11 cellular contexts compared by ENCODE assay signal in genomic region chr1:33050221-33051076, GRCh38. TPM values are rescaled to one million over a fixed set of nuclear protein-coding genes. Genes with fewer than 3 reads are reported as not detected.
DNase-seq lines count a peak whose midpoint lies in the region; ATAC-seq and TF ChIP-seq lines count a peak whose summit lies in the region.
"Had no signal": no experiment of that assay in that cellular context is flagged by ENCODE, and none has a peak within 500 bp of the region (broad histone marks: within the 10 kb centered on the region; RNA-seq: fewer than 3 reads in every experiment).

No MANE protein-coding gene starts in this region.

- no peak overlapping the region for H2AFZ ChIP-seq in trophoblast cell (ENCODE audit: insufficient read depth, low read length, poor library complexity)

- in situ Hi-C loops in G401 (cut with HindIII; ENCODE audit: low sequenced_read_pairs), result no loop called here

- TF ChIP-seq CTCF in CD4-positive, alpha-beta T cell (IDR thresholded peaks at IDR 0.05), result no peak

- H3K18ac ChIP-seq in trophoblast cell (ENCODE audit: low read length), result no peak overlapping the region

- CTCF ChIA-PET in CD4-positive, alpha-beta T cell (lab: Charles Lee), result no interaction called here

- intact Hi-C loops in CD4-positive, alpha-beta T cell (cut with DNase I, micrococcal nuclease), result no loop called here

- H3K4me3 ChIP-seq in trophoblast cell (ENCODE audit: low read depth, low read length), result no peak overlapping the region
- H3K4me3 ChIP-seq: left ventricle myocardium inferior had no signal

- no peak overlapping the region for H3K23ac ChIP-seq in trophoblast cell (ENCODE audit: low read length)

- H3K4me2 ChIP-seq in trophoblast cell (ENCODE audit: low read length), result no peak overlapping the region

- H4K12ac ChIP-seq in trophoblast cell (ENCODE audit: low read depth, low read length), result no peak overlapping the region

- no peaks in the 10 kb centered on the region for H3K36me3 Mint-ChIP-seq in CD4-positive, alpha-beta T cell (ENCODE audit: low read depth)
- H3K36me3 Mint-ChIP-seq: activated naive CD8-positive, alpha-beta T cell treated with anti-CD3 and anti-CD28 coated beads, Interleukin-2, amount 10 ng/mL, durations not matched to agents 7 days and 5 days had no signal

- DNase-seq in ELR (ENCODE audit: low read depth) (peak; percentile 97), NCI-H69 (lab: John Stamatoyannopoulos, UW) (peak; percentile 7), trophoblast cell (peak; percentile 27 to 43), G401 (ENCODE audit: low spot score) (no peak), SHP77 (lab: John Stamatoyannopoulos, UW) (no peak)
- no peak for DNase-seq in CD4-positive, alpha-beta T cell
- DNase-seq: activated naive CD8-positive, alpha-beta T cell treated with anti-CD3 and anti-CD28 coated beads, Interleukin-2, amount 10 ng/mL, durations not matched to agents 7 days and 5 days; left ventricle myocardium inferior; stimulated activated CD4-positive, alpha-beta T cell treated with anti-CD3 and anti-CD28 coated beads, Interleukin-4, amount 100 ng/mL, for 1 hour had no signal

- no peak overlapping the region for H2BK12ac ChIP-seq in trophoblast cell (ENCODE audit: low read length)

- H3K9me3 Mint-ChIP-seq in CD4-positive, alpha-beta T cell, result no peaks in the 10 kb centered on the region

- no peaks in the 10 kb centered on the region for H3K4me1 Mint-ChIP-seq in CD4-positive, alpha-beta T cell (ENCODE audit: low read depth)

- H3K36me3 ChIP-seq in trophoblast cell (ENCODE audit: control insufficient read depth in 1 of 2, insufficient read depth in 2 of 2, low read length in 2 of 2), result no peaks in the 10 kb centered on the region
- H3K36me3 ChIP-seq: left ventricle myocardium inferior had no signal

- no peaks in the 10 kb centered on the region for H3K79me2 ChIP-seq in trophoblast cell (ENCODE audit: control insufficient read depth, insufficient read depth, low read length, poor library complexity)

- no peak overlapping the region for H2BK120ac ChIP-seq in trophoblast cell (ENCODE audit: insufficient read depth, low read length, poor library complexity)

- no peaks in the 10 kb centered on the region for H3K27me3 ChIP-seq in trophoblast cell (ENCODE audit: insufficient read depth, low read length)
- no peaks in the 10 kb centered on the region for H3K27me3 ChIP-seq in CD4-positive, alpha-beta T cell (ENCODE audit: control insufficient read depth, insufficient read depth, low read length)

- no CpG with 5 or more reads among the region's 17 CpGs for WGBS in trophoblast cell (ENCODE audit: extremely low coverage, insufficient coverage, insufficient read length)

- H2BK5ac ChIP-seq in trophoblast cell (ENCODE audit: low read depth, low read length, poor library complexity), result no peak overlapping the region

- ATAC-seq in CD4-positive, alpha-beta T cell (ENCODE audit: poor library complexity), result no peak
- no peak for ATAC-seq in GM21526 (IDR thresholded peaks at IDR 0.05; ENCODE audit: low FRiP score, unreplicated experiment)

- H3K4ac ChIP-seq in trophoblast cell (ENCODE audit: low read depth, low read length), result no peak overlapping the region

- H3K14ac ChIP-seq in trophoblast cell (ENCODE audit: low read length), result no peak overlapping the region

- H3K4me3 Mint-ChIP-seq in CD4-positive, alpha-beta T cell, result no peak overlapping the region
- H3K4me3 Mint-ChIP-seq: activated naive CD8-positive, alpha-beta T cell treated with anti-CD3 and anti-CD28 coated beads, Interleukin-2, amount 10 ng/mL, durations not matched to agents 7 days and 5 days had no signal

- no peaks in the 10 kb centered on the region for H3K9me3 ChIP-seq in trophoblast cell (ENCODE audit: insufficient read depth, low read depth, low read length)
- no peaks in the 10 kb centered on the region for H3K9me3 ChIP-seq in CD4-positive, alpha-beta T cell (ENCODE audit: control insufficient read depth, low read length)
- H3K9me3 ChIP-seq: left ventricle myocardium inferior had no signal

- peaks cover 5 to 7% of the 10 kb centered on the region in 2 experiments for H3K4me1 ChIP-seq in trophoblast cell (ENCODE audit: control insufficient read depth in 1 of 2, insufficient read depth in 2 of 2, low read length in 2 of 2)

- no peak overlapping the region for H3K9ac ChIP-seq in trophoblast cell (ENCODE audit: low read length)

- H2AK5ac ChIP-seq in trophoblast cell (ENCODE audit: low read length), result no peak overlapping the region

- peak overlapping the region; percentile 63 for H3K27ac ChIP-seq in cingulate gyrus (ENCODE audit: low read depth, low read length)
- no peak overlapping the region for H3K27ac ChIP-seq in trophoblast cell (ENCODE audit: low read depth, low read length)
- H3K27ac ChIP-seq in CD4-positive, alpha-beta T cell (ENCODE audit: low read depth, low read length), result no peak overlapping the region
- H3K27ac ChIP-seq: left ventricle myocardium inferior had no signal

- H3K79me1 ChIP-seq in trophoblast cell (ENCODE audit: low read length), result no peaks in the 10 kb centered on the region

- peaks cover 14% of the 10 kb centered on the region for H3K27me3 Mint-ChIP-seq in CD4-positive, alpha-beta T cell

- H4K8ac ChIP-seq in trophoblast cell (ENCODE audit: low read depth, low read length), result no peak overlapping the region

- POLR2A ChIA-PET in CD4-positive, alpha-beta T cell (lab: Charles Lee), result no interaction called here

- H4K91ac ChIP-seq in trophoblast cell (ENCODE audit: low read depth, low read length), result no peak overlapping the region

- H3K27ac Mint-ChIP-seq in CD4-positive, alpha-beta T cell, result no peak overlapping the region
- H3K27ac Mint-ChIP-seq: activated naive CD8-positive, alpha-beta T cell treated with anti-CD3 and anti-CD28 coated beads, Interleukin-2, amount 10 ng/mL, durations not matched to agents 7 days and 5 days had no signal

RNA-seq across cellular contexts. Expression of gene AK2, which starts 13.8 kb away (rescaled TPM):
- polyA plus RNA-seq in trophoblast cell (2013), result 81.3 and 83.7 TPM in 2 replicates
- total RNA-seq in G401 (2014; rRNA removed; shearing (Covaris generic)), result 244 and 260 TPM in 2 replicates
- total RNA-seq in CD4-positive, alpha-beta T cell, result 10 to 100 TPM; 25.6 to 30.4 TPM

RNA-seq across cellular contexts. Expression of gene AZIN2, which starts 30.5 kb away (rescaled TPM):
- polyA plus RNA-seq in trophoblast cell (2013), result 4.4 and 5.3 TPM in 2 replicates
- 13.1 and 13.6 TPM in 2 replicates for total RNA-seq in G401 (2014; rRNA removed; shearing (Covaris generic))
- total RNA-seq in CD4-positive, alpha-beta T cell, result 1 to 10 TPM; 4.6 to 4.9 TPM

Comparison
In these comparisons a context has a peak if more than half of its experiments do, and no peak if none do; other contexts are left out.
1. DNase-seq: peak in ELR (single experiment), NCI-H69 (single experiment) and trophoblast cell (2 of 2); none in G401 (single experiment), CD4-positive, alpha-beta T cell (0 of 10) and SHP77 (0 of 2).